8 cellular contexts compared by ENCODE assay signal in the genomic region with DNA sequence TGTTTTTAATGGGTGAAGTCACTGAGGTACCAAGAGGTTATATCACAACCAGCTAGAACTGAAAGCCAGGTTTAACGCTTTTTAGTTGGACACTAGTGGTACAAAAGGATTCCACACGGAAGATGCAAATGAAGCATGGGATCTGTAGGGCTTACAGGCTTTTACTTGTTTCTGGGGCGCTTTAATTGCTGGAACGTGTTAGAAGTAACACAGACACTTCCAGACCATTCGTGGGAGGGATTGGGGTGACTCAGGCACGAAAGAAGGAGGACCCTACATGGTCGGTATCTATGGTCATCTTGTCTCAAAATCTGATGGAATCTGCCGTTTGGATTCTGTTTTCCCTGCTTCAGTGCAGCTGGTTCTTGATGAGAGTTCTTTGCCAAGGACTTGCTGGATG. TPM values are rescaled to one million over a fixed set of nuclear protein-coding genes. Genes with fewer than 3 reads are reported as not detected.
DNase-seq lines count a peak whose midpoint lies in the region; ATAC-seq and TF ChIP-seq lines count a peak whose summit lies in the region.

No MANE protein-coding gene starts in this region.

- peaks cover 22% of the 10 kb centered on the region for H3K4me1 Mint-ChIP-seq in MCF 10A (ENCODE audit: insufficient read depth, unreplicated experiment)
- H3K4me1 Mint-ChIP-seq in mesothelial cell of epicardium, result peaks cover 17% of the 10 kb centered on the region

- no TSS peak for BruUV-seq in MCF 10A (replicated peaks; lab: Mats Ljungman, UMichigan)

- H3K27me3 Mint-ChIP-seq in MCF 10A (ENCODE audit: insufficient read depth, unreplicated experiment) (no peaks in the 10 kb centered on the region), mesothelial cell of epicardium (ENCODE audit: low read depth) (peaks cover 13% of the 10 kb centered on the region)

- POLR2A ChIA-PET in MCF 10A (lab: Yijun Ruan, JAX), result interaction anchor here (0.7 to 2.4 kb wide), 11 partner anchors 9 to 380 kb away, joined by 3 to 14 read pairs (median 4); a partner anchor contains a TSS

- H3K27ac Mint-ChIP-seq in MCF 10A (ENCODE audit: low read depth, unreplicated experiment) (peak overlapping the region; percentile 75), mesothelial cell of epicardium (peak overlapping the region; percentile 95)

- ATAC-seq in HG03095 (IDR thresholded peaks at IDR 0.05; ENCODE audit: unreplicated experiment), result no peak
- ATAC-seq in GM18498 (IDR thresholded peaks at IDR 0.05; ENCODE audit: unreplicated experiment), result no peak

- peak overlapping the region; percentile 78 for H3K4me3 Mint-ChIP-seq in MCF 10A (ENCODE audit: unreplicated experiment)
- H3K4me3 Mint-ChIP-seq in mesothelial cell of epicardium, result peak overlapping the region; percentile 87

- H3K9ac ChIP-seq in HUES6 (ENCODE audit: low read length), result peak overlapping the region; percentile 45

- H3K4me1 ChIP-seq in ACC112 (ENCODE audit: control insufficient read depth, insufficient read depth, low read length, unreplicated experiment) (peaks cover 7% of the 10 kb centered on the region), HUES6 (ENCODE audit: control insufficient read depth, insufficient read depth, low read length) (no peaks in the 10 kb centered on the region)

- H2AFZ ChIP-seq in ACC112 (ENCODE audit: low read length, unreplicated experiment), result no peak overlapping the region

- CTCF ChIA-PET in MCF 10A (lab: Yijun Ruan, JAX), result interaction anchor here (0.9 to 2.9 kb wide), 5 partner anchors 9 to 182 kb away, joined by 4 to 12 read pairs (median 5); no protein-coding TSS in a partner anchor

- H3K27ac ChIP-seq in ACC112 (ENCODE audit: low read depth, low read length), result peak overlapping the region; percentile 0; the same call in 1 of the 2 replicates
- H3K27ac ChIP-seq in HUES6 (ENCODE audit: low read depth, low read length), result no peak overlapping the region

- intact Hi-C loops in MCF 10A (cut with micrococcal nuclease), result loop anchor here (5.0 kb wide), 1 partner anchor 80 kb away; a partner anchor contains a TSS

- peaks cover 46% of the 10 kb centered on the region for H3K79me2 ChIP-seq in ACC112 (ENCODE audit: control insufficient read depth, insufficient read depth, low read length, unreplicated experiment)

- DNase-seq in MCF 10A (ENCODE audit: unreplicated experiment) (no peak), mesothelial cell of epicardium (ENCODE audit: low spot score in 2 of 2, unreplicated experiment in 2 of 2) (no peak), NCI-H748 treated with DMSO at 0.1 percent for 48 hours (lab: John Stamatoyannopoulos, UW) (no peak), NCI-H2227 treated with DMSO at 0.1 percent for 48 hours (lab: John Stamatoyannopoulos, UW) (no peak)

- H3K36me3 Mint-ChIP-seq in MCF 10A (ENCODE audit: insufficient read depth, unreplicated experiment), result peaks cover 15% of the 10 kb centered on the region
- H3K36me3 Mint-ChIP-seq in mesothelial cell of epicardium, result peaks cover 12% of the 10 kb centered on the region

- TF ChIP-seq CTCF in MCF 10A (IDR thresholded peaks at IDR 0.05; ENCODE audit: unreplicated experiment), result no peak
- TF ChIP-seq CTCF in mesothelial cell of epicardium (IDR thresholded peaks at IDR 0.05; ENCODE audit: unreplicated experiment), result no peak

- H3K36me3 ChIP-seq in ACC112 (ENCODE audit: insufficient read depth, low read length) (peaks cover 13% of the 10 kb centered on the region; the same call in 1 of the 2 replicates), HUES6 (ENCODE audit: control insufficient read depth, insufficient read depth, low read length) (peaks cover 27% of the 10 kb centered on the region)

- H3K4me3 ChIP-seq in ACC112 (ENCODE audit: low read depth, low read length), result peak overlapping the region; percentile 91
- peak overlapping the region; percentile 99 for H3K4me3 ChIP-seq in HUES6 (ENCODE audit: low read depth, low read length)

- no peaks in the 10 kb centered on the region for H3K9me3 ChIP-seq in HUES6 (ENCODE audit: control insufficient read depth, insufficient read depth, low read depth, low read length)

- H3K27me3 ChIP-seq in ACC112 (ENCODE audit: insufficient read depth, low read length) (no peaks in the 10 kb centered on the region; the same call in 1 of the 2 replicates), HUES6 (ENCODE audit: control insufficient read depth, insufficient read depth, low read length) (no peaks in the 10 kb centered on the region)

- H3K9me3 Mint-ChIP-seq in MCF 10A (ENCODE audit: unreplicated experiment) (no peaks in the 10 kb centered on the region), mesothelial cell of epicardium (no peaks in the 10 kb centered on the region)

RNA-seq across cellular contexts. Expression of a gene that starts 1.0 kb away (rescaled TPM):
- total RNA-seq in MCF 10A (2022) (107 and 153 TPM in 2 replicates), mesothelial cell of epicardium (80.6 to 85.0 TPM (median 83.7 TPM) in 3 replicates)

RNA-seq across cellular contexts. Expression of a gene that starts 12.6 kb away (rescaled TPM):
- total RNA-seq in MCF 10A (2022) (not detected in 2 replicates), mesothelial cell of epicardium (1.5 to 2.4 TPM (median 2.2 TPM) in 3 replicates)
